Comparison of ENCODE assay signal across 1 cellular context in genomic region chr15:67884514-67885225, GRCh38.
TF ChIP-seq lines count a peak whose summit lies in the region.

No MANE protein-coding gene starts in this region.

TF ChIP-seq in HepG2, 621 proteins besides CTCF, POLR2A, EP300 and RAD21 (continued from another document and continues in another):
- TF ChIP-seq PRDM15 (CRISPR knock-in tag; IDR thresholded peaks at IDR 0.05) (no peak), MEF2D (CRISPR knock-in tag; IDR thresholded peaks at IDR 0.05) (peak; percentile 42; the same call in 1 of the 2 replicates), ZNF687 (CRISPR knock-in tag; IDR thresholded peaks at IDR 0.05) (peak; percentile 99), GMEB1 (CRISPR knock-in tag; IDR thresholded peaks at IDR 0.05; ENCODE audit: borderline replicate concordance) (peak; percentile 75), ZBTB4 (CRISPR knock-in tag; IDR thresholded peaks at IDR 0.05; ENCODE audit: borderline replicate concordance) (peak; percentile 72), POGZ (CRISPR knock-in tag; IDR thresholded peaks at IDR 0.05) (peak; percentile 91), ZNF143 (CRISPR knock-in tag; IDR thresholded peaks at IDR 0.05) (peak; percentile 79), CREM (IDR thresholded peaks at IDR 0.05) (0 out of 2 replicates have a peak, but pooled peaks have one; percentile 19), CREM (CRISPR knock-in tag; IDR thresholded peaks at IDR 0.05) (no peak), IKZF1 (IDR thresholded peaks at IDR 0.05) (no peak), ZBTB26 (CRISPR knock-in tag; IDR thresholded peaks at IDR 0.05; ENCODE audit: borderline replicate concordance) (0 out of 2 replicates have a peak, but pooled peaks have one; percentile 33), ZNF329 (CRISPR knock-in tag; IDR thresholded peaks at IDR 0.05; ENCODE audit: low read depth) (peak; percentile 81; the same call in 1 of the 2 replicates), ZNF891 (CRISPR knock-in tag; IDR thresholded peaks at IDR 0.05) (peak; percentile 90), KAT7 (CRISPR knock-in tag; IDR thresholded peaks at IDR 0.05; ENCODE audit: borderline replicate concordance) (0 out of 2 replicates have a peak, but pooled peaks have one; percentile 78), MTF1 (CRISPR knock-in tag; IDR thresholded peaks at IDR 0.05) (no peak), ZNF180 (CRISPR knock-in tag; IDR thresholded peaks at IDR 0.05; ENCODE audit: borderline replicate concordance, low read depth) (no peak), HNF4A (CRISPR knock-in tag; IDR thresholded peaks at IDR 0.05) (peak; percentile 90), SRSF1 (optimal IDR thresholded peaks at IDR 0.05; ENCODE audit: low read depth, low read length) (peak; percentile 83), GATAD1 (CRISPR knock-in tag; IDR thresholded peaks at IDR 0.05) (peak; percentile 46), ZNF589 (CRISPR knock-in tag; conservative IDR thresholded peaks at IDR 0.05) (peak; percentile 88), ZNF672 (CRISPR knock-in tag; IDR thresholded peaks at IDR 0.05) (0 out of 2 replicates have a peak, but pooled peaks have one; percentile 78), ZNF597 (CRISPR knock-in tag; IDR thresholded peaks at IDR 0.05) (no peak), ZNF580 (CRISPR knock-in tag; IDR thresholded peaks at IDR 0.05; ENCODE audit: borderline replicate concordance, low read depth) (peak; percentile 55; the same call in 1 of the 2 replicates), MIXL1 (CRISPR knock-in tag; IDR thresholded peaks at IDR 0.05) (peak; percentile 62), ZSCAN9 (CRISPR knock-in tag; IDR thresholded peaks at IDR 0.05; ENCODE audit: borderline replicate concordance) (peak; percentile 30; the same call in 1 of the 2 replicates), PAXIP1 (CRISPR knock-in tag; conservative IDR thresholded peaks at IDR 0.05) (peak; percentile 97), ZNF75D (CRISPR knock-in tag; IDR thresholded peaks at IDR 0.05; ENCODE audit: borderline replicate concordance) (no peak), ZFP90 (CRISPR knock-in tag; IDR thresholded peaks at IDR 0.05; ENCODE audit: borderline replicate concordance) (no peak; the same call in 1 of the 2 replicates), ZBTB8A (CRISPR knock-in tag; IDR thresholded peaks at IDR 0.05; ENCODE audit: borderline replicate concordance, low read depth) (no peak), ATF3 (CRISPR knock-in tag; IDR thresholded peaks at IDR 0.05) (peak; percentile 55; the same call in 1 of the 2 replicates), CHD2 (IDR thresholded peaks at IDR 0.05; ENCODE audit: low read depth, low read length) (peak; percentile 77; the same call in 1 of the 2 replicates), ZNF337 (CRISPR knock-in tag; IDR thresholded peaks at IDR 0.05; ENCODE audit: borderline replicate concordance, low read depth) (no peak), ZNF460 (CRISPR knock-in tag; IDR thresholded peaks at IDR 0.05; ENCODE audit: borderline replicate concordance) (0 out of 2 replicates have a peak, but pooled peaks have one; percentile 47), ARNT2 (CRISPR knock-in tag; IDR thresholded peaks at IDR 0.05; ENCODE audit: low read depth) (peak; percentile 92), SAFB2 (CRISPR knock-in tag; IDR thresholded peaks at IDR 0.05; ENCODE audit: borderline replicate concordance, low read depth) (peak; percentile 49; the same call in 1 of the 2 replicates), FOXA1 (IDR thresholded peaks at IDR 0.05) (no peak), FOXA1 (CRISPR knock-in tag; IDR thresholded peaks at IDR 0.05) (no peak; the same call in 1 of the 2 replicates), ZNF790 (CRISPR knock-in tag; IDR thresholded peaks at IDR 0.05; ENCODE audit: borderline replicate concordance) (0 out of 2 replicates have a peak, but pooled peaks have one; percentile 35)
